Comparison of ENCODE assay signal across 9 cellular contexts in the genomic region with DNA sequence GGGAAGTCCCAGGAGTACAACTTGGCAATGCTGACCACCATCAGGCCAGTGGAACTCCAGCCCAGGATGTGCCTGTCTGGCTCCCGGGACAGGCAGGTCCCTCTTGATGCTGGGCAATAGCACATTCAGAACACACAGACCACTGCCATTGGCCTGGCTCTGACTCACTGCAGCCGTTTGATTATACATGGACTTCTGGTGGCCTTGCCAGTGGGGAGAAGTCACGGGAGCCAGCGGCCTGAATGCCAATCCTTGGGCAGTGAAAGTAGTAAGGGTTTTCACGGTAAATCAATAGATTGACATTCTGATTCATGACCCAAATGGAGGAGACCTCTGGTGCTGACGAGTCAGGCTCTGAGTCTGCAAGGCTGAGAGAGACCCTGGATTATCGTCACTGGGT. TPM values are rescaled to one million over a fixed set of nuclear protein-coding genes. Genes with fewer than 3 reads are reported as not detected.
"Had no signal": no experiment of that assay in that cellular context is flagged by ENCODE, and none has a peak within 500 bp of the region (broad histone marks: within the 10 kb centered on the region; RNA-seq: fewer than 3 reads in every experiment).

No MANE protein-coding gene starts in this region.

- ATAC-seq: GM23338, HepG2 had no signal

- H3K4me2 ChIP-seq: GM23338 had no signal

- H2AFZ ChIP-seq: GM23338 had no signal

- H3K27ac ChIP-seq: HL-60 had no signal

- H3K4me3 Mint-ChIP-seq: GM23338, H9, IgD-negative memory B cell had no signal

- FAIRE-seq: H1, H54, HepG2 had no signal

- H3K4me3 ChIP-seq: GM23338 had no signal

- DNase-seq: H9, HCEC 1CT had no signal

- H3K36me3 Mint-ChIP-seq: IgD-negative memory B cell had no signal

- H3K9me3 Mint-ChIP-seq: GM23338, H9, IgD-negative memory B cell had no signal

- H3K27ac Mint-ChIP-seq: GM23338, H9, IgD-negative memory B cell had no signal

RNA-seq across cellular contexts. Expression of a gene that starts 12.5 kb away (rescaled TPM):
- total RNA-seq: HepG2, HT1080 had no signal
- polyA plus RNA-seq: HepG2, IgD-negative memory B cell had no signal

RNA-seq across cellular contexts. Expression of a gene that starts 43.8 kb away (rescaled TPM):
- total RNA-seq: HepG2, HT1080 had no signal
- polyA plus RNA-seq: HepG2 had no signal
